ENCODE assay signal across 1 cellular context in the genomic region with DNA sequence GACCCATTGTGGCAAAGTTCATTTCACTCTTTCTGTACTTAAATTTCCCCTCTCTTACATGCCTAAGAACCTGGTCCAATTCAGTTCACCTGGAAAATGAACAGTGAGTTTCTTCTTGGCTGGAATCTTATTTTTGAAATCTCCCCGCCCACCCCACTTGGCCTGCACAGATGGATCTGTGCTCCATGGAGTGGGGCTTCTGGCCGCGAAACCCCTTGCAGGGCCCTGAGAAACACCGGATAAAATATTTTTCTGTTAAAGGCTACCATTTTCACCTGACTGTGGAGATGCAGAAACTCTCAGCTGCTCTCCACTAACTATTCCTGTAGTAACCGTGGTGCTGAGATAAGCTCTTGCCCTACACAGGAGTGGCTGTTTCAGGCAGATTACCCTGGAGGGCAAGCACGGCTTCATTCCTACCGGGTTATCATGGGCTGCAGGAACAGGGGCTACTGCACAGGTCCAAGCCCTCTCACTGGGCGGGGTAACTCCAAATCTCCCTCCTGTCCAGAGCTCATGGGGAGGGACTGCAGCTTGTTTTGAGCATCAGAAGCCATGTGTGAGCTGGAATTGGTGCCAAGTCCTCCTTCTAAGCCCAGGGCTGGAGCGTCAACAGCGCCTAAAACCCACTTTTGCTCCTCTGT.
TF ChIP-seq lines count a peak whose summit lies in the region.

No MANE protein-coding gene starts in this region.

TF ChIP-seq in K562, 482 proteins besides CTCF, POLR2A, EP300 and RAD21 (continued from another document):
- TF ChIP-seq POLR2H (tag; IDR thresholded peaks at IDR 0.05; ENCODE audit: low read depth), result no peak
- no peak for TF ChIP-seq ZNF197 (CRISPR knock-in tag; IDR thresholded peaks at IDR 0.05; ENCODE audit: low read depth)
- TF ChIP-seq, protein P1, sequence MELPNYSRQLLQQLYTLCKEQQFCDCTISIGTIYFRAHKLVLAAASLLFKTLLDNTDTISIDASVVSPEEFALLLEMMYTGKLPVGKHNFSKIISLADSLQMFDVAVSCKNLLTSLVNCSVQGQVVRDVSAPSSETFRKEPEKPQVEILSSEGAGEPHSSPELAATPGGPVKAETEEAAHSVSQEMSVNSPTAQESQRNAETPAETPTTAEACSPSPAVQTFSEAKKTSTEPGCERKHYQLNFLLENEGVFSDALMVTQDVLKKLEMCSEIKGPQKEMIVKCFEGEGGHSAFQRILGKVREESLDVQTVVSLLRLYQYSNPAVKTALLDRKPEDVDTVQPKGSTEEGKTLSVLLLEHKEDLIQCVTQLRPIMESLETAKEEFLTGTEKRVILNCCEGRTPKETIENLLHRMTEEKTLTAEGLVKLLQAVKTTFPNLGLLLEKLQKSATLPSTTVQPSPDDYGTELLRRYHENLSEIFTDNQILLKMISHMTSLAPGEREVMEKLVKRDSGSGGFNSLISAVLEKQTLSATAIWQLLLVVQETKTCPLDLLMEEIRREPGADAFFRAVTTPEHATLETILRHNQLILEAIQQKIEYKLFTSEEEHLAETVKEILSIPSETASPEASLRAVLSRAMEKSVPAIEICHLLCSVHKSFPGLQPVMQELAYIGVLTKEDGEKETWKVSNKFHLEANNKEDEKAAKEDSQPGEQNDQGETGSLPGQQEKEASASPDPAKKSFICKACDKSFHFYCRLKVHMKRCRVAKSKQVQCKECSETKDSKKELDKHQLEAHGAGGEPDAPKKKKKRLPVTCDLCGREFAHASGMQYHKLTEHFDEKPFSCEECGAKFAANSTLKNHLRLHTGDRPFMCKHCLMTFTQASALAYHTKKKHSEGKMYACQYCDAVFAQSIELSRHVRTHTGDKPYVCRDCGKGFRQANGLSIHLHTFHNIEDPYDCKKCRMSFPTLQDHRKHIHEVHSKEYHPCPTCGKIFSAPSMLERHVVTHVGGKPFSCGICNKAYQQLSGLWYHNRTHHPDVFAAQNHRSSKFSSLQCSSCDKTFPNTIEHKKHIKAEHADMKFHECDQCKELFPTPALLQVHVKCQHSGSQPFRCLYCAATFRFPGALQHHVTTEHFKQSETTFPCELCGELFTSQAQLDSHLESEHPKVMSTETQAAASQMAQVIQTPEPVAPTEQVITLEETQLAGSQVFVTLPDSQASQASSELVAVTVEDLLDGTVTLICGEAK (IDR thresholded peaks at IDR 0.05), result no peak
- TF ChIP-seq, protein P1 (CRISPR knock-in tag; IDR thresholded peaks at IDR 0.05), result no peak
- TF ChIP-seq PPARD (CRISPR knock-in tag; IDR thresholded peaks at IDR 0.05), result no peak
- TF ChIP-seq, protein P2, sequence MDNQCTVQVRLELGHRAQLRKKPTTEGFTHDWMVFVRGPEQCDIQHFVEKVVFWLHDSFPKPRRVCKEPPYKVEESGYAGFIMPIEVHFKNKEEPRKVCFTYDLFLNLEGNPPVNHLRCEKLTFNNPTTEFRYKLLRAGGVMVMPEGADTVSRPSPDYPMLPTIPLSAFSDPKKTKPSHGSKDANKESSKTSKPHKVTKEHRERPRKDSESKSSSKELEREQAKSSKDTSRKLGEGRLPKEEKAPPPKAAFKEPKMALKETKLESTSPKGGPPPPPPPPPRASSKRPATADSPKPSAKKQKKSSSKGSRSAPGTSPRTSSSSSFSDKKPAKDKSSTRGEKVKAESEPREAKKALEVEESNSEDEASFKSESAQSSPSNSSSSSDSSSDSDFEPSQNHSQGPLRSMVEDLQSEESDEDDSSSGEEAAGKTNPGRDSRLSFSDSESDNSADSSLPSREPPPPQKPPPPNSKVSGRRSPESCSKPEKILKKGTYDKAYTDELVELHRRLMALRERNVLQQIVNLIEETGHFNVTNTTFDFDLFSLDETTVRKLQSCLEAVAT (IDR thresholded peaks at IDR 0.05), result no peak
- no peak for TF ChIP-seq SRSF9 (IDR thresholded peaks at IDR 0.05; ENCODE audit: borderline replicate concordance, low read depth, low read length)
- TF ChIP-seq, protein P3, sequence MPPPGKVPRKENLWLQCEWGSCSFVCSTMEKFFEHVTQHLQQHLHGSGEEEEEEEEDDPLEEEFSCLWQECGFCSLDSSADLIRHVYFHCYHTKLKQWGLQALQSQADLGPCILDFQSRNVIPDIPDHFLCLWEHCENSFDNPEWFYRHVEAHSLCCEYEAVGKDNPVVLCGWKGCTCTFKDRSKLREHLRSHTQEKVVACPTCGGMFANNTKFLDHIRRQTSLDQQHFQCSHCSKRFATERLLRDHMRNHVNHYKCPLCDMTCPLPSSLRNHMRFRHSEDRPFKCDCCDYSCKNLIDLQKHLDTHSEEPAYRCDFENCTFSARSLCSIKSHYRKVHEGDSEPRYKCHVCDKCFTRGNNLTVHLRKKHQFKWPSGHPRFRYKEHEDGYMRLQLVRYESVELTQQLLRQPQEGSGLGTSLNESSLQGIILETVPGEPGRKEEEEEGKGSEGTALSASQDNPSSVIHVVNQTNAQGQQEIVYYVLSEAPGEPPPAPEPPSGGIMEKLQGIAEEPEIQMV (tag; conservative IDR thresholded peaks at IDR 0.05; ENCODE audit: low read depth), result no peak
- TF ChIP-seq, protein P4, sequence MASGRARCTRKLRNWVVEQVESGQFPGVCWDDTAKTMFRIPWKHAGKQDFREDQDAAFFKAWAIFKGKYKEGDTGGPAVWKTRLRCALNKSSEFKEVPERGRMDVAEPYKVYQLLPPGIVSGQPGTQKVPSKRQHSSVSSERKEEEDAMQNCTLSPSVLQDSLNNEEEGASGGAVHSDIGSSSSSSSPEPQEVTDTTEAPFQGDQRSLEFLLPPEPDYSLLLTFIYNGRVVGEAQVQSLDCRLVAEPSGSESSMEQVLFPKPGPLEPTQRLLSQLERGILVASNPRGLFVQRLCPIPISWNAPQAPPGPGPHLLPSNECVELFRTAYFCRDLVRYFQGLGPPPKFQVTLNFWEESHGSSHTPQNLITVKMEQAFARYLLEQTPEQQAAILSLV (tag; IDR thresholded peaks at IDR 0.05), result no peak
- TF ChIP-seq, protein P5, sequence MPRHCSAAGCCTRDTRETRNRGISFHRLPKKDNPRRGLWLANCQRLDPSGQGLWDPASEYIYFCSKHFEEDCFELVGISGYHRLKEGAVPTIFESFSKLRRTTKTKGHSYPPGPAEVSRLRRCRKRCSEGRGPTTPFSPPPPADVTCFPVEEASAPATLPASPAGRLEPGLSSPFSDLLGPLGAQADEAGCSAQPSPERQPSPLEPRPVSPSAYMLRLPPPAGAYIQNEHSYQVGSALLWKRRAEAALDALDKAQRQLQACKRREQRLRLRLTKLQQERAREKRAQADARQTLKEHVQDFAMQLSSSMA (CRISPR knock-in tag; IDR thresholded peaks at IDR 0.05), result no peak
- TF ChIP-seq KHSRP (IDR thresholded peaks at IDR 0.05), result no peak; the same call in 1 of the 2 replicates
- TF ChIP-seq TOE1 (IDR thresholded peaks at IDR 0.05; ENCODE audit: borderline replicate concordance), result no peak; the same call in 1 of the 2 replicates
- no peak for TF ChIP-seq TOE1 (CRISPR knock-in tag; IDR thresholded peaks at IDR 0.05; ENCODE audit: borderline replicate concordance, low read depth)
- no peak for TF ChIP-seq BDP1 (IDR thresholded peaks at IDR 0.05; ENCODE audit: insufficient read depth, insufficient read length)
- peak; percentile 96 for TF ChIP-seq STAT5A (IDR thresholded peaks at IDR 0.05; ENCODE audit: borderline replicate concordance, low read length)
- TF ChIP-seq, protein P6, sequence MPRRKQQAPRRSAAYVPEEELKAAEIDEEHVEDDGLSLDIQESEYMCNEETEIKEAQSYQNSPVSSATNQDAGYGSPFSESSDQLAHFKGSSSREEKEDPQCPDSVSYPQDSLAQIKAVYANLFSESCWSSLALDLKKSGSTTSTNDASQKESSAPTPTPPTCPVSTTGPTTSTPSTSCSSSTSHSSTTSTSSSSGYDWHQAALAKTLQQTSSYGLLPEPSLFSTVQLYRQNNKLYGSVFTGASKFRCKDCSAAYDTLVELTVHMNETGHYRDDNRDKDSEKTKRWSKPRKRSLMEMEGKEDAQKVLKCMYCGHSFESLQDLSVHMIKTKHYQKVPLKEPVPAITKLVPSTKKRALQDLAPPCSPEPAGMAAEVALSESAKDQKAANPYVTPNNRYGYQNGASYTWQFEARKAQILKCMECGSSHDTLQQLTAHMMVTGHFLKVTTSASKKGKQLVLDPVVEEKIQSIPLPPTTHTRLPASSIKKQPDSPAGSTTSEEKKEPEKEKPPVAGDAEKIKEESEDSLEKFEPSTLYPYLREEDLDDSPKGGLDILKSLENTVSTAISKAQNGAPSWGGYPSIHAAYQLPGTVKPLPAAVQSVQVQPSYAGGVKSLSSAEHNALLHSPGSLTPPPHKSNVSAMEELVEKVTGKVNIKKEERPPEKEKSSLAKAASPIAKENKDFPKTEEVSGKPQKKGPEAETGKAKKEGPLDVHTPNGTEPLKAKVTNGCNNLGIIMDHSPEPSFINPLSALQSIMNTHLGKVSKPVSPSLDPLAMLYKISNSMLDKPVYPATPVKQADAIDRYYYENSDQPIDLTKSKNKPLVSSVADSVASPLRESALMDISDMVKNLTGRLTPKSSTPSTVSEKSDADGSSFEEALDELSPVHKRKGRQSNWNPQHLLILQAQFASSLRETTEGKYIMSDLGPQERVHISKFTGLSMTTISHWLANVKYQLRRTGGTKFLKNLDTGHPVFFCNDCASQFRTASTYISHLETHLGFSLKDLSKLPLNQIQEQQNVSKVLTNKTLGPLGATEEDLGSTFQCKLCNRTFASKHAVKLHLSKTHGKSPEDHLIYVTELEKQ (CRISPR knock-in tag; IDR thresholded peaks at IDR 0.05), result no peak
- TF ChIP-seq NCOA6 (IDR thresholded peaks at IDR 0.05), result no peak
- no peak for TF ChIP-seq SMC3 (conservative IDR thresholded peaks at IDR 0.05; ENCODE audit: insufficient read depth, low read depth, low read length)
- TF ChIP-seq MCM2 (IDR thresholded peaks at IDR 0.05; ENCODE audit: low read depth), result no peak
- TF ChIP-seq ADNP (tag; IDR thresholded peaks at IDR 0.05), result no peak
- TF ChIP-seq FOS (IDR thresholded peaks at IDR 0.05; ENCODE audit: extremely low read depth, insufficient read length), result no peak
- TF ChIP-seq SREBF2 (CRISPR knock-in tag; IDR thresholded peaks at IDR 0.05), result no peak
- TF ChIP-seq RBFOX2 (IDR thresholded peaks at IDR 0.05; ENCODE audit: low read depth, low read length), result no peak
- TF ChIP-seq RNF2 (IDR thresholded peaks at IDR 0.05), result peak; percentile 71; the same call in 1 of the 2 replicates
- peak; percentile 76; the same call in 1 of the 2 replicates for TF ChIP-seq PHF21A (IDR thresholded peaks at IDR 0.05; ENCODE audit: borderline replicate concordance, low read depth)
- TF ChIP-seq ILK (tag; IDR thresholded peaks at IDR 0.05; ENCODE audit: borderline replicate concordance, low read depth), result no peak
- TF ChIP-seq, protein P7, sequence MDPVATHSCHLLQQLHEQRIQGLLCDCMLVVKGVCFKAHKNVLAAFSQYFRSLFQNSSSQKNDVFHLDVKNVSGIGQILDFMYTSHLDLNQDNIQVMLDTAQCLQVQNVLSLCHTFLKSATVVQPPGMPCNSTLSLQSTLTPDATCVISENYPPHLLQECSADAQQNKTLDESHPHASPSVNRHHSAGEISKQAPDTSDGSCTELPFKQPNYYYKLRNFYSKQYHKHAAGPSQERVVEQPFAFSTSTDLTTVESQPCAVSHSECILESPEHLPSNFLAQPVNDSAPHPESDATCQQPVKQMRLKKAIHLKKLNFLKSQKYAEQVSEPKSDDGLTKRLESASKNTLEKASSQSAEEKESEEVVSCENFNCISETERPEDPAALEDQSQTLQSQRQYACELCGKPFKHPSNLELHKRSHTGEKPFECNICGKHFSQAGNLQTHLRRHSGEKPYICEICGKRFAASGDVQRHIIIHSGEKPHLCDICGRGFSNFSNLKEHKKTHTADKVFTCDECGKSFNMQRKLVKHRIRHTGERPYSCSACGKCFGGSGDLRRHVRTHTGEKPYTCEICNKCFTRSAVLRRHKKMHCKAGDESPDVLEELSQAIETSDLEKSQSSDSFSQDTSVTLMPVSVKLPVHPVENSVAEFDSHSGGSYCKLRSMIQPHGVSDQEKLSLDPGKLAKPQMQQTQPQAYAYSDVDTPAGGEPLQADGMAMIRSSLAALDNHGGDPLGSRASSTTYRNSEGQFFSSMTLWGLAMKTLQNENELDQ (CRISPR knock-in tag; IDR thresholded peaks at IDR 0.05; ENCODE audit: borderline replicate concordance), result no peak
- TF ChIP-seq, protein P8, sequence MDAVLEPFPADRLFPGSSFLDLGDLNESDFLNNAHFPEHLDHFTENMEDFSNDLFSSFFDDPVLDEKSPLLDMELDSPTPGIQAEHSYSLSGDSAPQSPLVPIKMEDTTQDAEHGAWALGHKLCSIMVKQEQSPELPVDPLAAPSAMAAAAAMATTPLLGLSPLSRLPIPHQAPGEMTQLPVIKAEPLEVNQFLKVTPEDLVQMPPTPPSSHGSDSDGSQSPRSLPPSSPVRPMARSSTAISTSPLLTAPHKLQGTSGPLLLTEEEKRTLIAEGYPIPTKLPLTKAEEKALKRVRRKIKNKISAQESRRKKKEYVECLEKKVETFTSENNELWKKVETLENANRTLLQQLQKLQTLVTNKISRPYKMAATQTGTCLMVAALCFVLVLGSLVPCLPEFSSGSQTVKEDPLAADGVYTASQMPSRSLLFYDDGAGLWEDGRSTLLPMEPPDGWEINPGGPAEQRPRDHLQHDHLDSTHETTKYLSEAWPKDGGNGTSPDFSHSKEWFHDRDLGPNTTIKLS (IDR thresholded peaks at IDR 0.05; ENCODE audit: borderline replicate concordance, low read depth), result no peak
- TF ChIP-seq ATF7 (IDR thresholded peaks at IDR 0.05), result peak; percentile 31; the same call in 1 of the 2 replicates
